In the genomic region with DNA sequence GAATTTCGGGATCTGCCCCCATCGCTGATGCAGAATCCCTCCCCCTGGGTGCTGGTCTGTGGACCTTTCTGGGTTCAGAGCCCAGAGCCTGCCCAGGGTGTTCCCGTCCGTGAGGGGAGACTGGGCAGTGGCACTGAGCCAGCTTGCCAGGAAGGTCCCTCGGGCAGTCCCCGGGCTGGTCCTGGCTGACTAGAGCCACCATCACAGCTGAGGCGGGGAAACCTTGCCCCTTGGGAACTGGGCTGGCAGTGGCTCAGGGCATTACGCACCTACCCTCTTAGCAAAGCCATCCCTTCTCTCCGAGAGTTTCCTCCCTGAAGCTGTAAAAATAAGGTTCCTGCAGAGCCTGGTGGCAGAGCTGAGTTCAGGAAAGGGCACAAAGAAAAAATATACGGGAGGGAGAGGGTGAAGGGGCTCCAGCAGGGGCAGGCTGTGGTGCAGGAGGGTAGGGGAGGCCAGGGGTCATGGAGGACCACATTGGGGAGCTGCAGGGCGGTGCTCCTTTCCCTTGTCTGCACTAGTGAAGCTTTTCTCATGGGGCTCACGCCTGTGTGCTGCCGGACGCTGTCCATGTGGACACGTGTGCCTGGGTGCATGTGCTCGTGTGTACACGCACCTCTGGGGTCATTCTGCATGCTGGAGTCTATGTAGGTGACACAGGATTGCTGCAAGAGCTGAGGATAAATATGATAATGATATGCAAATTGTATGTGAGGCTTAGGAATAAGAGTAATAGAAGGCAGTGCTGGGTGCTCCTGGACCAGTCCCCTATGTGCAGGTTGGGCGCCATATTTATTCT, we compare ENCODE assay signal across 16 cellular contexts.
A peak's percentile ranks its signal among the peaks of the same experiment; 100 is the strongest.
DNase-seq lines count a peak whose midpoint lies in the region; ATAC-seq and TF ChIP-seq lines count a peak whose summit lies in the region.
"Had no signal": no experiment of that assay in that cellular context is flagged by ENCODE, and none has a peak within 500 bp of the region (broad histone marks: within the 10 kb centered on the region; RNA-seq: fewer than 3 reads in every experiment).

No MANE protein-coding gene starts in this region.

- 49 to 69% methylated on average over 13 to 18 of the region's 18 CpGs for WGBS in thyroid gland, 2 donors

- ATAC-seq in memory B cell (ENCODE audit: low read depth) (no peak), GM21390 (IDR thresholded peaks at IDR 0.05; ENCODE audit: unreplicated experiment) (no peak), GM21786 (IDR thresholded peaks at IDR 0.05; ENCODE audit: unreplicated experiment) (no peak)
- ATAC-seq: A549 had no signal

- peaks cover 27% of the 10 kb centered on the region for H3K4me1 Mint-ChIP-seq in memory B cell

- no peaks in the 10 kb centered on the region for H3K4me1 ChIP-seq in thyroid gland

- no peak overlapping the region for H3K4me3 ChIP-seq in thyroid gland (replicated peaks in 1 of 3)
- H3K4me3 ChIP-seq: A549, HAP-1 had no signal

- H3K9me3 ChIP-seq in thyroid gland = no peaks in the 10 kb centered on the region
- H3K9me3 ChIP-seq: A549, HAP-1 had no signal

- TF ChIP-seq CTCF in thyroid gland (IDR thresholded peaks at IDR 0.05) = no peak

- no peaks in the 10 kb centered on the region for H3K27me3 Mint-ChIP-seq in memory B cell

- DNase-seq in NCI-H2107 treated with DMSO at 0.1 percent for 48 hours (lab: John Stamatoyannopoulos, UW; ENCODE audit: unreplicated experiment) (peak; percentile 9), NCI-H2107 (lab: John Stamatoyannopoulos, UW) (no peak), NCI-H1092 treated with DMSO at 0.1 percent for 48 hours (lab: John Stamatoyannopoulos, UW) (peak; percentile 16), memory B cell (ENCODE audit: low spot score in 2 of 2) (no peak), thyroid gland (peak; percentile 25 to 50)
- DNase-seq in stimulated activated CD4-positive, alpha-beta T cell treated with anti-CD3 and anti-CD28 coated beads, Interleukin-2, amount 100 ng/mL, for 48 hours = no peak
- DNase-seq: CD4-positive, alpha-beta T cell; EL; NCI-H1694 treated with DMSO at 0.1 percent for 48 hours; NCI-H2171 treated with DMSO at 0.1 percent for 48 hours; NCI-H82; SHP77 treated with DMSO at 0.1 percent for 48 hours had no signal

- no peaks in the 10 kb centered on the region for H3K36me3 ChIP-seq in thyroid gland
- H3K36me3 ChIP-seq: HAP-1 had no signal

- H3K9me3 Mint-ChIP-seq in memory B cell = no peaks in the 10 kb centered on the region
- H3K9me3 Mint-ChIP-seq: CD4-positive, alpha-beta T cell had no signal

- H3K27ac Mint-ChIP-seq in memory B cell = peak overlapping the region; percentile 28
- H3K27ac Mint-ChIP-seq: CD4-positive, alpha-beta T cell had no signal

- H3K27me3 ChIP-seq in thyroid gland = no peaks in the 10 kb centered on the region

- no peaks in the 10 kb centered on the region for H3K36me3 Mint-ChIP-seq in memory B cell

- no peak overlapping the region for H3K27ac ChIP-seq in thyroid gland
- H3K27ac ChIP-seq: A549 had no signal

- TF ChIP-seq POLR2A in thyroid gland (IDR thresholded peaks at IDR 0.05) = no peak

- H3K4me3 Mint-ChIP-seq in memory B cell = no peak overlapping the region
- H3K4me3 Mint-ChIP-seq: CD4-positive, alpha-beta T cell had no signal

- intact Hi-C loops in thyroid gland (cut with DNase I) = loop anchor here (5.0 kb wide), 1 partner anchor 192 kb away; no protein-coding TSS in a partner anchor

Comparison
In these comparisons a context has a peak if more than half of its experiments do, and no peak if none do; other contexts are left out.
1. DNase-seq: peak in NCI-H2107 treated with DMSO at 0.1 percent for 48 hours (single experiment), NCI-H1092 treated with DMSO at 0.1 percent for 48 hours (single experiment) and thyroid gland (2 of 2); none in NCI-H2107 (single experiment), memory B cell (0 of 2) and stimulated activated CD4-positive, alpha-beta T cell treated with anti-CD3 and anti-CD28 coated beads, Interleukin-2, amount 100 ng/mL, for 48 hours (0 of 2).